ENCODE assay signal across 19 cellular contexts in the genomic region with DNA sequence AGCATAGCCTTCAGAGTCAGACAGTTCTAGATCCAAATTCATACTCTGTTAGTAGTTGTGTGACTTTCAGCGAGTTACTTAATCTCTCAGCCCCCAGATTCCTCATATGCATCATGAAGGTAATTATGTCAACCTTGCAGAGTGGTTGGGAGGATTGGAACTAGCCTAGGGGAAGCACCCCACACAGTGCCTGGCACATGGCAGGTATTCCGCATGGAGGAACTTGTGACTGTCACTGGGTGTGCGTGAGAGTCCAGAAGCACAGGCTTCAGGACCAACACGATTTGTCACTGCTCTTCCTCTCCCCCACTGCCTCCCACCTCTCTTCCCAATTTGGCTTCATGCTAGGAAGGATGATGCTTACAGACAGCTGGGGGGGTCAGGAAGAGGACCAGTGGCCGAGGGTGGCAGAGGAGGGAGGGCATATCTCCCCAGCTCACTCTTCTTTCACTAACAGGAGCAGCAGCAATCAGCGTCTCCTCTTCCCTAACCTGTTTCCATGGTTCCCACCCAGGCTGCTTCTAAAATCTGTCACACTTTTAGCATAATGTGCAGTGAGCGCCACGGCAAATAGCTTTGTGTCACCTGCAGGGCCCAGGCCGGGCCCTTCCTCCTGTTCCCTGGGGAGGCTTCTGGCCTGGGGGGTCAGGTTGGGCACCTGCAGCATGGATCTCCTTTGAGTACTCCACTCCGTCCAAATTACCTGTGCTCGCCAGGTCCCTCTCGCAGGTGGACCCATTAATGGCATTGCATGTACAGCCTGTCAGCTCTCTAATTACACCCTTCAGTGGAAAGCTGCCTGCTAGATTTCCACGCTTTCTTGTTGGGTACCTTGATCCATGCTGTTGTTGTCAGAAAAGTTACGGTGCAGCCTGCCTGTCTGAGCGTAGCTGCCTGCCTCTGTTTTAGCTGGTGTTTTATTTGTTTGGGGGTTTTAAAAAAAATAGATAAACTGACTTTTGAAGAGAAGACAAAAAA.
DNase-seq lines count a peak whose midpoint lies in the region; ATAC-seq and TF ChIP-seq lines count a peak whose summit lies in the region.
"Had no signal": no experiment of that assay in that cellular context is flagged by ENCODE, and none has a peak within 500 bp of the region (broad histone marks: within the 10 kb centered on the region; RNA-seq: fewer than 3 reads in every experiment).

No MANE protein-coding gene starts in this region.

- H3K27me3 ChIP-seq in MM.1S (replicated peaks; ENCODE audit: insufficient read depth, low read length): no peaks in the 10 kb centered on the region

- no peaks in the 10 kb centered on the region for H4K20me1 ChIP-seq in MM.1S (ENCODE audit: insufficient read depth, low read length)

- intact Hi-C loops in head of caudate nucleus (cut with DNase I): loop anchor here (5.0 kb wide), 1 partner anchor 234 kb away; no protein-coding TSS in a partner anchor

- TF ChIP-seq CTCF in MM.1S (IDR thresholded peaks at IDR 0.05; ENCODE audit: low read length): no peak

- ATAC-seq in GM21515 (IDR thresholded peaks at IDR 0.05; ENCODE audit: unreplicated experiment) (no peak), GM18498 (IDR thresholded peaks at IDR 0.05; ENCODE audit: unreplicated experiment) (no peak)
- ATAC-seq: activated T-cell treated with anti-CD3 and anti-CD28 coated beads, Interleukin-2, amount 50 U/mL, for 4 hours had no signal

- no peaks in the 10 kb centered on the region for H3K4me1 ChIP-seq in MM.1S (ENCODE audit: low read length)
- H3K4me1 ChIP-seq: tibial artery had no signal

- H3K4me2 ChIP-seq in MM.1S (ENCODE audit: low read depth, low read length): no peak overlapping the region
- H3K4me2 ChIP-seq: SK-N-SH had no signal

- H3K36me3 ChIP-seq in MM.1S (replicated peaks; ENCODE audit: insufficient read depth, low read length): no peaks in the 10 kb centered on the region
- H3K36me3 ChIP-seq: tibial artery had no signal

- DNase-seq in DMS153 treated with DMSO at 0.1 percent for 48 hours (lab: John Stamatoyannopoulos, UW; ENCODE audit: unreplicated experiment): peak; percentile 23
- DNase-seq in NCI-H1105 (lab: John Stamatoyannopoulos, UW): peak; percentile 83
- DNase-seq in NCI-H2171 treated with DMSO at 0.1 percent for 48 hours (lab: John Stamatoyannopoulos, UW): peak; percentile 77
- DNase-seq in head of caudate nucleus: peak; percentile 23 to 90 (median 66)
- DNase-seq in MM.1S: no peak
- DNase-seq: activated CD8-positive, alpha-beta memory T cell treated with anti-CD3 and anti-CD28 coated beads for 24 hours; activated T-cell treated with anti-CD3 and anti-CD28 coated beads, Interleukin-2, amount 50 U/mL, for 4 hours; CD4-positive, alpha-beta memory T cell; DND-41; glutamatergic neuron; H9; KG1; NCI-H446 treated with DMSO at 0.1 percent for 48 hours; SK-N-SH; stimulated activated CD4-positive, alpha-beta T cell treated with anti-CD3 and anti-CD28 coated beads, Interleukin-15, amount 100 ng/mL, for 24 hours; T-helper 2 cell; tibial artery had no signal

- H3F3A ChIP-seq in MM.1S (ENCODE audit: insufficient read depth, low read length): no peaks in the 10 kb centered on the region

- no peaks in the 10 kb centered on the region for H3K9me3 ChIP-seq in MM.1S (replicated peaks; ENCODE audit: insufficient read depth, low read length)
- H3K9me3 ChIP-seq: SK-N-SH, tibial artery had no signal

- no peak overlapping the region for H3K9ac ChIP-seq in MM.1S (ENCODE audit: low read length)
- H3K9ac ChIP-seq: SK-N-SH had no signal

- H3K79me2 ChIP-seq in MM.1S (ENCODE audit: low read length): no peaks in the 10 kb centered on the region

- H2AFZ ChIP-seq in MM.1S (ENCODE audit: low read length): no peak overlapping the region

- H3K4me3 ChIP-seq in MM.1S (ENCODE audit: low read length): no peak overlapping the region
- H3K4me3 ChIP-seq: tibial artery had no signal

- H3K9me2 ChIP-seq in MM.1S (replicated peaks; ENCODE audit: insufficient read depth, low read length): no peaks in the 10 kb centered on the region
- H3K9me2 ChIP-seq: SK-N-SH had no signal

- H3K27ac ChIP-seq in MM.1S (ENCODE audit: low read length): no peak overlapping the region
- H3K27ac ChIP-seq: tibial artery had no signal
